8 cellular contexts compared by ENCODE assay signal in genomic region chr21:31660134-31660565, GRCh38. TPM values are rescaled to one million over a fixed set of nuclear protein-coding genes. Genes with fewer than 3 reads are reported as not detected.
DNase-seq lines count a peak whose midpoint lies in the region; ATAC-seq lines count a peak whose summit lies in the region.

No MANE protein-coding gene starts in this region.

- ATAC-seq in right cardiac atrium, result peak in 1 of 2 donors; percentile 39

- peak overlapping the region; percentile 94 for H3K4me3 Mint-ChIP-seq in activated naive CD8-positive, alpha-beta T cell treated with anti-CD3 and anti-CD28 coated beads for 36 hours

- under 1% methylated on average over 26 of the region's 26 CpGs for WGBS in right cardiac atrium

- H3K4me3 ChIP-seq in right cardiac atrium (ENCODE audit: low read length), result peak overlapping the region; percentile 82

- peaks cover 5% of the 10 kb centered on the region for H3K9me3 Mint-ChIP-seq in activated naive CD8-positive, alpha-beta T cell treated with anti-CD3 and anti-CD28 coated beads for 36 hours

- H3K27me3 ChIP-seq in right cardiac atrium (ENCODE audit: control insufficient read depth, insufficient read depth), result no peaks in the 10 kb centered on the region

- peak; percentile 54 for DNase-seq in NCI-H748 (lab: John Stamatoyannopoulos, UW; ENCODE audit: unreplicated experiment)
- no peak for DNase-seq in NCI-H748 treated with DMSO at 0.1 percent for 48 hours (lab: John Stamatoyannopoulos, UW)
- peak; percentile 26 for DNase-seq in H4 (ENCODE audit: low spot score)
- DNase-seq in LHCN-M2 (ENCODE audit: low read depth), result peak; percentile 29
- DNase-seq in activated naive CD8-positive, alpha-beta T cell treated with anti-CD3 and anti-CD28 coated beads for 36 hours, result no peak
- DNase-seq in right cardiac atrium, result no peak
- DNase-seq in putamen (ENCODE audit: low spot score), result peak; percentile 39
- no peak for DNase-seq in NCI-H187 (lab: John Stamatoyannopoulos, UW)

- H3K4me1 Mint-ChIP-seq in activated naive CD8-positive, alpha-beta T cell treated with anti-CD3 and anti-CD28 coated beads for 36 hours, result peaks cover 58% of the 10 kb centered on the region

- peaks cover 5% of the 10 kb centered on the region for H3K4me1 ChIP-seq in right cardiac atrium (ENCODE audit: control insufficient read depth, insufficient read depth, low read length)

- H3K27me3 Mint-ChIP-seq in activated naive CD8-positive, alpha-beta T cell treated with anti-CD3 and anti-CD28 coated beads for 36 hours, result no peaks in the 10 kb centered on the region

- peak overlapping the region; percentile 41 for H3K27ac ChIP-seq in right cardiac atrium (ENCODE audit: low read length)

- H3K27ac Mint-ChIP-seq in activated naive CD8-positive, alpha-beta T cell treated with anti-CD3 and anti-CD28 coated beads for 36 hours, result peak overlapping the region; percentile 91

- no peaks in the 10 kb centered on the region for H3K9me3 ChIP-seq in right cardiac atrium (ENCODE audit: control insufficient read depth, low read length)

- peaks cover 49% of the 10 kb centered on the region for H3K36me3 Mint-ChIP-seq in activated naive CD8-positive, alpha-beta T cell treated with anti-CD3 and anti-CD28 coated beads for 36 hours

- intact Hi-C loops in right cardiac atrium (cut with DNase I), result no loop called here

RNA-seq across cellular contexts. Expression of gene SOD1, which starts 0.7 kb away (rescaled TPM):
- 769 and 782 TPM in 2 replicates for total RNA-seq in H4 (2014; rRNA removed; shearing (Covaris generic))
- total RNA-seq in LHCN-M2 (2014; rRNA removed) (168 and 213 TPM in 2 replicates), right cardiac atrium (100 to 1,000 TPM; 331 to 391 (median 359) TPM)
- 379 TPM for polyA plus RNA-seq in LHCN-M2 (2012)
- 100 to 1,000 TPM; 316 to 328 TPM for total RNA-seq in activated naive CD8-positive, alpha-beta T cell treated with anti-CD3 and anti-CD28 coated beads for 36 hours
- polyA plus RNA-seq in right cardiac atrium, result 665 TPM

Comparison
In these comparisons a context has a peak if more than half of its experiments do, and no peak if none do; other contexts are left out.
1. DNase-seq: peak in NCI-H748 (single experiment), H4 (single experiment), LHCN-M2 (single experiment) and putamen (single experiment); none in NCI-H748 treated with DMSO at 0.1 percent for 48 hours (single experiment), activated naive CD8-positive, alpha-beta T cell treated with anti-CD3 and anti-CD28 coated beads for 36 hours (single experiment), right cardiac atrium (0 of 3) and NCI-H187 (0 of 2).